Comparison of ENCODE assay signal across 8 cellular contexts in genomic region chr16:82655315-82655714, GRCh38. TPM values are rescaled to one million over a fixed set of nuclear protein-coding genes. Genes with fewer than 3 reads are reported as not detected.
DNase-seq lines count a peak whose midpoint lies in the region; ATAC-seq lines count a peak whose summit lies in the region.

No MANE protein-coding gene starts in this region.

- peak; percentile 72 for ATAC-seq in stimulated activated naive CD8-positive, alpha-beta T cell treated with anti-CD3 and anti-CD28 coated beads, Interleukin-15, Interleukin-2, amounts not matched to agents 100 U/mL and 50 U/mL, for 24 hours
- ATAC-seq in HG02840 (IDR thresholded peaks at IDR 0.05; ENCODE audit: low FRiP score, unreplicated experiment), result no peak
- ATAC-seq in HG03439 (IDR thresholded peaks at IDR 0.05; ENCODE audit: unreplicated experiment), result no peak

- H3K36me3 Mint-ChIP-seq in activated T-helper 1 cell treated with anti-CD3 and anti-CD28 coated beads, Interleukin-12 subunit alpha, Interleukin-12 subunit beta, Interleukin-2, Interleukin-4 antibody, amounts not matched to agents 30 ng/mL and 10 ng/mL and 1 ng/mL, durations not matched to agents 14 hours and 24 hours and 36 hours (ENCODE audit: low read depth), result peaks cover 2% of the 10 kb centered on the region

- DNase-seq in GM03348 (ENCODE audit: low spot score) (peak; percentile 81), KG1 (lab: John Stamatoyannopoulos, UW) (peak; percentile 25), left kidney (ENCODE audit: low read depth, low spot score) (peak; percentile 51), GM19238 (ENCODE audit: insufficient read length, low spot score) (no peak)
- DNase-seq in activated T-helper 1 cell treated with anti-CD3 and anti-CD28 coated beads, Interleukin-12 subunit alpha, Interleukin-12 subunit beta, Interleukin-2, Interleukin-4 antibody, amounts not matched to agents 30 ng/mL and 10 ng/mL and 1 ng/mL, durations not matched to agents 14 hours and 24 hours and 36 hours (ENCODE audit: low spot score), result peak; percentile 81
- DNase-seq in stimulated activated naive CD8-positive, alpha-beta T cell treated with anti-CD3 and anti-CD28 coated beads, Interleukin-15, Interleukin-2, amounts not matched to agents 100 U/mL and 50 U/mL, for 24 hours, result peak; percentile 55

- H3K4me3 Mint-ChIP-seq in activated T-helper 1 cell treated with anti-CD3 and anti-CD28 coated beads, Interleukin-12 subunit alpha, Interleukin-12 subunit beta, Interleukin-2, Interleukin-4 antibody, amounts not matched to agents 30 ng/mL and 10 ng/mL and 1 ng/mL, durations not matched to agents 14 hours and 24 hours and 36 hours, result peak overlapping the region; percentile 50

- H3K9me3 Mint-ChIP-seq in activated T-helper 1 cell treated with anti-CD3 and anti-CD28 coated beads, Interleukin-12 subunit alpha, Interleukin-12 subunit beta, Interleukin-2, Interleukin-4 antibody, amounts not matched to agents 30 ng/mL and 10 ng/mL and 1 ng/mL, durations not matched to agents 14 hours and 24 hours and 36 hours, result peaks cover 6% of the 10 kb centered on the region

- H3K4me1 Mint-ChIP-seq in activated T-helper 1 cell treated with anti-CD3 and anti-CD28 coated beads, Interleukin-12 subunit alpha, Interleukin-12 subunit beta, Interleukin-2, Interleukin-4 antibody, amounts not matched to agents 30 ng/mL and 10 ng/mL and 1 ng/mL, durations not matched to agents 14 hours and 24 hours and 36 hours (ENCODE audit: low read depth), result peaks cover 94% of the 10 kb centered on the region

- H3K27ac Mint-ChIP-seq in activated T-helper 1 cell treated with anti-CD3 and anti-CD28 coated beads, Interleukin-12 subunit alpha, Interleukin-12 subunit beta, Interleukin-2, Interleukin-4 antibody, amounts not matched to agents 30 ng/mL and 10 ng/mL and 1 ng/mL, durations not matched to agents 14 hours and 24 hours and 36 hours, result peak overlapping the region; percentile 92

- no peaks in the 10 kb centered on the region for H3K27me3 Mint-ChIP-seq in activated T-helper 1 cell treated with anti-CD3 and anti-CD28 coated beads, Interleukin-12 subunit alpha, Interleukin-12 subunit beta, Interleukin-2, Interleukin-4 antibody, amounts not matched to agents 30 ng/mL and 10 ng/mL and 1 ng/mL, durations not matched to agents 14 hours and 24 hours and 36 hours (ENCODE audit: insufficient read depth)

- intact Hi-C loops in activated T-helper 1 cell treated with anti-CD3 and anti-CD28 coated beads, Interleukin-12 subunit alpha, Interleukin-12 subunit beta, Interleukin-2, Interleukin-4 antibody, amounts not matched to agents 30 ng/mL and 10 ng/mL and 1 ng/mL, durations not matched to agents 14 hours and 24 hours and 36 hours (cut with micrococcal nuclease), result loop anchor here (1.0 to 10.0 kb wide), 6 partner anchors 14 to 1341 kb away; partner anchors contain the start of genes GAN and MPHOSPH6

RNA-seq across cellular contexts. Expression of gene CDH13, which starts 28.5 kb away (rescaled TPM):
- not detected in 2 replicates for total RNA-seq in activated T-helper 1 cell treated with anti-CD3 and anti-CD28 coated beads, Interleukin-12 subunit alpha, Interleukin-12 subunit beta, Interleukin-2, Interleukin-4 antibody, amounts not matched to agents 30 ng/mL and 10 ng/mL and 1 ng/mL, durations not matched to agents 14 hours and 24 hours and 36 hours
